ENCODE assay signal across 10 cellular contexts in the genomic region with DNA sequence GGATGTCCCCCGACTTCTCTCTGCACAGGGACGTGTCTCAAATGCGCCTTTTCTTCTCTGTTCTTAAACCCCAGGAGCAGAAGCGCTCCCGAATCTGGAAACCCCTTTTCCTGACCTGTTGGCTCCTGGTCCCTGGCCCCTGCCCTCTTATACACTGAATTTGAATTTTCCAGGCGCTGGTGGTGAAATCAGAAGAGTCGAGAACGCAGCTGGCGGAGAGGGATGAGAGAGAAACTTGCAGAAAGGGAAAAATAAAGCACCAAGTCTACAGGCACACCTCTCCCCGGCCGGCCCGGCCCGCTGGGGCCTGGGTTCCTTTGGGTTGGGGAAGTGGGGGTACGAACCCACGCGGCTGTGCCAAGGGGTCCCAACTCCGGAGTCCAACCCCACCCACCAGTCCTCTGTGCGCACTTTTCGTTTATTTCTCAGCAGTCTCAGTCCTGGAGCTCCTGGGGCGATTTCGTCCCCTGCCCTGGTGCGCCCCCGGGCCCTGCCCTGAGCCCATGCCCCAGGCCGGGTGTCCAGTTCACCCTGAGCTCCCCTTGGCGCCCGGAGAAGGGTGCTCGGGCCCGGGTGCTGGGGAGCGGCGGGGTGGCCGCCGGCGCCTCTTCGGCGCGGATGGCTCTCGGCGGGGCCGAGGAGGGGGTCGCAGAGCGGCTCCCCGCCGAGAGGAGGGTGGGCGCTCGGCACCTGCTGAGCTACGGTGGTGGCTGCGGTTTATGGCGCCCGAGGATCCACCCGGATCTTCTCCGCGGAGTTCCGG. TPM values are rescaled to one million over a fixed set of nuclear protein-coding genes. Genes with fewer than 3 reads are reported as not detected.
A peak's percentile ranks its signal among the peaks of the same experiment; 100 is the strongest.
DNase-seq lines count a peak whose midpoint lies in the region; FAIRE-seq and TF ChIP-seq lines count a peak whose summit lies in the region.
"Had no signal": no experiment of that assay in that cellular context is flagged by ENCODE, and none has a peak within 500 bp of the region (broad histone marks: within the 10 kb centered on the region; RNA-seq: fewer than 3 reads in every experiment).

No MANE protein-coding gene starts in this region.

- no peaks in the 10 kb centered on the region for H3K79me2 ChIP-seq in astrocyte (ENCODE audit: insufficient read depth, low read length)

- no peaks in the 10 kb centered on the region for H3K36me3 ChIP-seq in astrocyte (ENCODE audit: insufficient read depth, low read length)
- H3K36me3 ChIP-seq in mucosa of rectum (ENCODE audit: control insufficient read depth in 2 of 2, insufficient read depth in 2 of 2, low read length in 2 of 2), result no peaks in the 10 kb centered on the region
- no peaks in the 10 kb centered on the region for H3K36me3 ChIP-seq in testis (ENCODE audit: low read depth, missing control alignments)
- H3K36me3 ChIP-seq in HAP-1 (replicated peaks), result no peaks in the 10 kb centered on the region

- no peak for TF ChIP-seq POLR2A in testis (IDR thresholded peaks at IDR 0.05)

- TF ChIP-seq CTCF in C4-2B (conservative IDR thresholded peaks at IDR 0.05), result no peak
- no peak for TF ChIP-seq CTCF in HFFc6 (IDR thresholded peaks at IDR 0.05)
- TF ChIP-seq CTCF in astrocyte (IDR thresholded peaks at IDR 0.05; ENCODE audit: insufficient read depth, low read depth, low read length), result no peak
- no peak for TF ChIP-seq CTCF in testis (IDR thresholded peaks at IDR 0.05)

- H3K27ac ChIP-seq in C4-2B (peak overlapping the region; percentile 97; the same call in 1 of the 2 replicates), astrocyte (ENCODE audit: low read depth, low read length) (no peak overlapping the region), mucosa of rectum (ENCODE audit: low read depth in 2 of 2, low read length in 2 of 2) (no peak overlapping the region), testis (peak overlapping the region in 1 of 2 donors; percentile 8)

- H3K4me3 ChIP-seq in astrocyte (ENCODE audit: insufficient read depth, low read depth, low read length) (peak overlapping the region; percentile 33), mucosa of rectum (ENCODE audit: low read length in 2 of 2) (peak overlapping the region; percentile 26 to 38), testis (peak overlapping the region in 1 of 2 donors; percentile 45), HAP-1 (no peak overlapping the region)

- H3K9me3 Mint-ChIP-seq in HFFc6 (no peaks in the 10 kb centered on the region), astrocyte (ENCODE audit: unreplicated experiment) (peaks cover 14% of the 10 kb centered on the region)

- H4K20me1 ChIP-seq in astrocyte (ENCODE audit: insufficient read depth, low read length), result no peaks in the 10 kb centered on the region

- no peaks in the 10 kb centered on the region for H3K36me3 Mint-ChIP-seq in HFFc6 (ENCODE audit: low read depth)
- H3K36me3 Mint-ChIP-seq in astrocyte (ENCODE audit: low read depth, unreplicated experiment), result peaks cover 2% of the 10 kb centered on the region

- peak overlapping the region; percentile 71 for H3K4me3 Mint-ChIP-seq in HFFc6
- H3K4me3 Mint-ChIP-seq in astrocyte (ENCODE audit: unreplicated experiment), result peak overlapping the region; percentile 64

- H3K27me3 Mint-ChIP-seq in HFFc6 (ENCODE audit: insufficient read depth) (peaks cover 54% of the 10 kb centered on the region), astrocyte (ENCODE audit: low read depth, unreplicated experiment) (peaks cover 50% of the 10 kb centered on the region)

- FAIRE-seq in astrocyte (lab: Jason Lieb, UNC), result no peak
- FAIRE-seq: endometrium, GM18507 had no signal

- H3K4me1 ChIP-seq in astrocyte (ENCODE audit: insufficient read depth, low read length) (peaks cover 20% of the 10 kb centered on the region), mucosa of rectum (ENCODE audit: control insufficient read depth in 2 of 2, insufficient read depth in 2 of 2, low read length in 2 of 2) (peaks cover 20 to 34% of the 10 kb centered on the region in 2 donors), testis (peaks cover 10% of the 10 kb centered on the region), HAP-1 (peaks cover 20% of the 10 kb centered on the region)

- H3K9ac ChIP-seq in astrocyte (ENCODE audit: low read length) (no peak overlapping the region), mucosa of rectum (ENCODE audit: low read depth in 1 of 2, low read length in 2 of 2) (no peak overlapping the region)

- no peak for DNase-seq in HFFc6
- no peak for DNase-seq in astrocyte (ENCODE audit: low read depth)
- DNase-seq in C1 segment of cervical spinal cord (lab: John Stamatoyannopoulos, UW), result no peak
- no peak for DNase-seq in testis
- DNase-seq in HAP-1 (ENCODE audit: low spot score in 2 of 2), result no peak
- no peak for DNase-seq in GF-D8 (lab: John Stamatoyannopoulos, UW)

- H3K4me2 ChIP-seq in astrocyte (ENCODE audit: low read length), result peak overlapping the region; percentile 81

- WGBS in testis, 2 donors, result 3 to 5% methylated on average over 38 to 46 of the region's 53 CpGs

- in situ Hi-C loops in HAP-1 (cut with MboI; ENCODE audit: low sequenced_read_pairs), result no loop called here

- H3K9me3 ChIP-seq in astrocyte (ENCODE audit: insufficient read depth, low read depth, low read length), result no peaks in the 10 kb centered on the region
- no peaks in the 10 kb centered on the region for H3K9me3 ChIP-seq in mucosa of rectum (ENCODE audit: control insufficient read depth in 2 of 2, low read length in 2 of 2)
- no peaks in the 10 kb centered on the region for H3K9me3 ChIP-seq in testis
- H3K9me3 ChIP-seq in HAP-1, result no peaks in the 10 kb centered on the region

- intact Hi-C loops in testis (cut with DNase I; ENCODE audit: low total_unique reads), result no loop called here

- H3K27ac Mint-ChIP-seq in HFFc6 (0 out of 2 replicates have a peak overlapping the region, but pooled peaks have one; percentile 36), astrocyte (ENCODE audit: unreplicated experiment) (peak overlapping the region; percentile 69)

- peaks cover 68% of the 10 kb centered on the region for H3K27me3 ChIP-seq in astrocyte (ENCODE audit: insufficient read depth, low read length)
- peaks cover 64 to 67% of the 10 kb centered on the region in 2 donors for H3K27me3 ChIP-seq in mucosa of rectum (ENCODE audit: control insufficient read depth in 2 of 2, insufficient read depth in 2 of 2, low read length in 2 of 2)
- H3K27me3 ChIP-seq in testis, result peaks cover 6% of the 10 kb centered on the region
- H3K27me3 ChIP-seq in HAP-1 (ENCODE audit: low read depth), result no peaks in the 10 kb centered on the region

- H2AFZ ChIP-seq in astrocyte (ENCODE audit: low read depth, low read length), result peak overlapping the region; percentile 26

- peaks cover 7% of the 10 kb centered on the region for H3K4me1 Mint-ChIP-seq in HFFc6 (ENCODE audit: low read depth)
- H3K4me1 Mint-ChIP-seq in astrocyte (ENCODE audit: low read depth, unreplicated experiment), result peaks cover 6% of the 10 kb centered on the region

RNA-seq across cellular contexts. Expression of a gene that starts 15.5 kb away (rescaled TPM):
- total RNA-seq in HFFc6 (2021; fragmentation: NEBNext Ultra II Directional; extraction: Animal tissue kit (Norgen Biotek cat#: 25700)), result 10 to 100 TPM in 1 of 6 experiments, 1 to 10 TPM in 5; 6.0 to 10.6 (median 8.1) TPM
- 2.5 and 3.4 TPM in 2 replicates for total RNA-seq in astrocyte
- total RNA-seq in testis, result 10 to 100 TPM; 13.9 to 22.4 TPM
- 13.8 TPM for polyA plus RNA-seq in testis (ENCODE audit: insufficient read depth, low read depth, low replicate concordance)

RNA-seq across cellular contexts. Expression of a gene that starts 26.9 kb away (rescaled TPM):
- total RNA-seq in HFFc6 (2021; fragmentation: NEBNext Ultra II Directional; extraction: Animal tissue kit (Norgen Biotek cat#: 25700)), result 10 to 100 TPM; 18.2 to 20.2 (median 19.3) TPM
- total RNA-seq in astrocyte, result 12.6 and 16.9 TPM in 2 replicates
- total RNA-seq in testis, result 10 to 100 TPM; 23.5 to 35.9 TPM
- polyA plus RNA-seq in testis (ENCODE audit: insufficient read depth, low read depth, low replicate concordance), result 11.5 TPM

RNA-seq across cellular contexts. Expression of a gene that starts 34.4 kb away (rescaled TPM):
- 1 to 10 TPM in 5 of 6 experiments, under 1 TPM in 1; 0.75 to 2.0 (median 1.4) TPM for total RNA-seq in HFFc6 (2021; fragmentation: NEBNext Ultra II Directional; extraction: Animal tissue kit (Norgen Biotek cat#: 25700))
- total RNA-seq in astrocyte (3.9 and 6.7 TPM in 2 replicates), testis (10 to 100 TPM; 27.1 to 30.7 TPM)
- 19.4 TPM for polyA plus RNA-seq in testis (ENCODE audit: insufficient read depth, low read depth, low replicate concordance)
